1 cellular context compared by ENCODE assay signal in genomic region chr10:21175797-21176196, GRCh38.
TF ChIP-seq lines count a peak whose summit lies in the region.

No MANE protein-coding gene starts in this region.

TF ChIP-seq in GM23338, 12 proteins besides CTCF, POLR2A, EP300 and RAD21 (continued from another document):
- TF ChIP-seq EZH2 (IDR thresholded peaks at IDR 0.05; ENCODE audit: low read depth, unreplicated experiment) (no peak), ETS1 (IDR thresholded peaks at IDR 0.05) (no peak), STAT1 (IDR thresholded peaks at IDR 0.05; ENCODE audit: unreplicated experiment) (no peak), REST (IDR thresholded peaks at IDR 0.05; ENCODE audit: unreplicated experiment) (no peak), EZH2phosphoT487 (IDR thresholded peaks at IDR 0.05; ENCODE audit: unreplicated experiment) (no peak), NANOG (IDR thresholded peaks at IDR 0.05; ENCODE audit: borderline replicate concordance) (no peak), JUNB (IDR thresholded peaks at IDR 0.05; ENCODE audit: unreplicated experiment) (no peak), CREB1 (CRISPR knock-in tag; IDR thresholded peaks at IDR 0.05; ENCODE audit: low read depth) (no peak), ZNF114 (CRISPR knock-in tag; IDR thresholded peaks at IDR 0.05) (no peak)
- TF ChIP-seq, protein P1, sequence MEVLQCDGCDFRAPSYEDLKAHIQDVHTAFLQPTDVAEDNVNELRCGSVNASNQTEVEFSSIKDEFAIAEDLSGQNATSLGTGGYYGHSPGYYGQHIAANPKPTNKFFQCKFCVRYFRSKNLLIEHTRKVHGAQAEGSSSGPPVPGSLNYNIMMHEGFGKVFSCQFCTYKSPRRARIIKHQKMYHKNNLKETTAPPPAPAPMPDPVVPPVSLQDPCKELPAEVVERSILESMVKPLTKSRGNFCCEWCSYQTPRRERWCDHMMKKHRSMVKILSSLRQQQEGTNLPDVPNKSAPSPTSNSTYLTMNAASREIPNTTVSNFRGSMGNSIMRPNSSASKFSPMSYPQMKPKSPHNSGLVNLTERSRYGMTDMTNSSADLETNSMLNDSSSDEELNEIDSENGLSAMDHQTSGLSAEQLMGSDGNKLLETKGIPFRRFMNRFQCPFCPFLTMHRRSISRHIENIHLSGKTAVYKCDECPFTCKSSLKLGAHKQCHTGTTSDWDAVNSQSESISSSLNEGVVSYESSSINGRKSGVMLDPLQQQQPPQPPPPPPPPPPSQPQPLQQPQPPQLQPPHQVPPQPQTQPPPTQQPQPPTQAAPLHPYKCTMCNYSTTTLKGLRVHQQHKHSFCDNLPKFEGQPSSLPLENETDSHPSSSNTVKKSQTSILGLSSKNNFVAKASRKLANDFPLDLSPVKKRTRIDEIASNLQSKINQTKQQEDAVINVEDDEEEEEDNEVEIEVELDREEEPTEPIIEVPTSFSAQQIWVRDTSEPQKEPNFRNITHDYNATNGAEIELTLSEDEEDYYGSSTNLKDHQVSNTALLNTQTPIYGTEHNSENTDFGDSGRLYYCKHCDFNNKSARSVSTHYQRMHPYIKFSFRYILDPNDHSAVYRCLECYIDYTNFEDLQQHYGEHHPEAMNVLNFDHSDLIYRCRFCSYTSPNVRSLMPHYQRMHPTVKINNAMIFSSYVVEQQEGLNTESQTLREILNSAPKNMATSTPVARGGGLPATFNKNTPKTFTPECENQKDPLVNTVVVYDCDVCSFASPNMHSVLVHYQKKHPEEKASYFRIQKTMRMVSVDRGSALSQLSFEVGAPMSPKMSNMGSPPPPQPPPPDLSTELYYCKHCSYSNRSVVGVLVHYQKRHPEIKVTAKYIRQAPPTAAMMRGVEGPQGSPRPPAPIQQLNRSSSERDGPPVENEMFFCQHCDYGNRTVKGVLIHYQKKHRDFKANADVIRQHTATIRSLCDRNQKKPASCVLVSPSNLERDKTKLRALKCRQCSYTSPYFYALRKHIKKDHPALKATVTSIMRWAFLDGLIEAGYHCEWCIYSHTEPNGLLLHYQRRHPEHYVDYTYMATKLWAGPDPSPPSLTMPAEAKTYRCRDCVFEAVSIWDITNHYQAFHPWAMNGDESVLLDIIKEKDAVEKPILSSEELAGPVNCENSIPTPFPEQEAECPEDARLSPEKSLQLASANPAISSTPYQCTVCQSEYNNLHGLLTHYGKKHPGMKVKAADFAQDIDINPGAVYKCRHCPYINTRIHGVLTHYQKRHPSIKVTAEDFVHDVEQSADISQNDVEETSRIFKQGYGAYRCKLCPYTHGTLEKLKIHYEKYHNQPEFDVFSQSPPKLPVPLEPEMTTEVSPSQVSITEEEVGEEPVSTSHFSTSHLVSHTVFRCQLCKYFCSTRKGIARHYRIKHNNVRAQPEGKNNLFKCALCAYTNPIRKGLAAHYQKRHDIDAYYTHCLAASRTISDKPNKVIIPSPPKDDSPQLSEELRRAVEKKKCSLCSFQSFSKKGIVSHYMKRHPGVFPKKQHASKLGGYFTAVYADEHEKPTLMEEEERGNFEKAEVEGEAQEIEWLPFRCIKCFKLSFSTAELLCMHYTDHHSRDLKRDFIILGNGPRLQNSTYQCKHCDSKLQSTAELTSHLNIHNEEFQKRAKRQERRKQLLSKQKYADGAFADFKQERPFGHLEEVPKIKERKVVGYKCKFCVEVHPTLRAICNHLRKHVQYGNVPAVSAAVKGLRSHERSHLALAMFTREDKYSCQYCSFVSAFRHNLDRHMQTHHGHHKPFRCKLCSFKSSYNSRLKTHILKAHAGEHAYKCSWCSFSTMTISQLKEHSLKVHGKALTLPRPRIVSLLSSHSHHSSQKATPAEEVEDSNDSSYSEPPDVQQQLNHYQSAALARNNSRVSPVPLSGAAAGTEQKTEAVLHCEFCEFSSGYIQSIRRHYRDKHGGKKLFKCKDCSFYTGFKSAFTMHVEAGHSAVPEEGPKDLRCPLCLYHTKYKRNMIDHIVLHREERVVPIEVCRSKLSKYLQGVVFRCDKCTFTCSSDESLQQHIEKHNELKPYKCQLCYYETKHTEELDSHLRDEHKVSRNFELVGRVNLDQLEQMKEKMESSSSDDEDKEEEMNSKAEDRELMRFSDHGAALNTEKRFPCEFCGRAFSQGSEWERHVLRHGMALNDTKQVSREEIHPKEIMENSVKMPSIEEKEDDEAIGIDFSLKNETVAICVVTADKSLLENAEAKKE (CRISPR knock-in tag; IDR thresholded peaks at IDR 0.05), result no peak
